In the genomic region with DNA sequence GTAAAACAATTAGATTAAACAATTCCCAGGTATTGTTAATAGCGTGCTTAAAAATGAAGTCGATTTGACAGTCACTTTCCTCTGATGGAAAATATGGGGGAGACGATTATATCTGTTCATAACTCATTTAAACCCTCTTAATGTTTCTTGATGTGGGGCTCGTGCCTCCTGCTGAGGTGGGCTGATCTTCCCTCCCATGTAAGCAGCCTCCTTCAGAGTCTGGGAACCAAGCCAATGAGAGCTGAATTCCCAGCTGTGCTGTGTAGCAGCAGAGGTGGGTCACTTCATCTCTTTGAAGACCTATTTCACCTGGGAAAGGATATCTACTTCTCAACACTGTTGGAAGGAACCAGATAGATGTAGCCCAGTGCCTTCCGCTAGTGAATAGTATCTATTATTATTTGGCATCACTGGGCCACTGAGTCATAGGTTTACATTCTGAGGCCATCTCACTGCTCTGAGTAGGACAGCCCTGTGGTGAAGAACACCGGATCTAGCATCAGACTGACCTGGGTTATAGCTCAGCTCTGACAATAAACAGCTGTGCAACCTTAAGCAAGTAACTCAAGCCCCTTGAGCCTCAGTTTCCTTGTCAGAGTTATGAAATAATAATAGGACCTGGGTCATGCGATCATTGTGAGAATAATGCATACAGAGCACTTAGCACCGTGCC, we compare ENCODE assay signal across 16 cellular contexts.
DNase-seq lines count a peak whose midpoint lies in the region; ATAC-seq and TF ChIP-seq lines count a peak whose summit lies in the region.
"Had no signal": no experiment of that assay in that cellular context is flagged by ENCODE, and none has a peak within 500 bp of the region (broad histone marks: within the 10 kb centered on the region; RNA-seq: fewer than 3 reads in every experiment).

No MANE protein-coding gene starts in this region.

- DNase-seq in AG10803 (ENCODE audit: low read depth) (peak; percentile 57), HCEC 1CT (peak; percentile 96), astrocyte of the hippocampus (ENCODE audit: low read depth, low spot score) (peak; percentile 34), foreskin fibroblast (peak; percentile 83 to 89), NCI-H2081 treated with DMSO at 0.1 percent for 48 hours (lab: John Stamatoyannopoulos, UW) (no peak)
- DNase-seq in activated T-cell treated with anti-CD3 and anti-CD28 coated beads, Interleukin-2, amount 50 U/mL, for 24 hours, result no peak
- DNase-seq: activated B cell treated with CpG ODN at 0.5 μM for 24 hours; activated T-cell treated with anti-CD3 and anti-CD28 coated beads, Interleukin-2, amount 50 U/mL, for 48 hours; central memory CD4-positive, alpha-beta T cell; heart left ventricle; NCI-H1417 treated with DMSO at 0.1 percent for 48 hours had no signal

- TF ChIP-seq CTCF in AG10803 (conservative IDR thresholded peaks at IDR 0.05; ENCODE audit: low read length) (no peak), foreskin fibroblast (IDR thresholded peaks at IDR 0.05; ENCODE audit: low read depth, low read length) (no peak)

- H3K4me3 Mint-ChIP-seq in activated T-cell treated with anti-CD3 and anti-CD28 coated beads, Interleukin-2, amount 50 U/mL, for 24 hours, result no peak overlapping the region
- H3K4me3 Mint-ChIP-seq: activated B cell treated with CpG ODN at 0.5 μM for 24 hours, GM23338 had no signal

- ATAC-seq in GM21786 (IDR thresholded peaks at IDR 0.05; ENCODE audit: unreplicated experiment) (no peak), GM18511 (IDR thresholded peaks at IDR 0.05; ENCODE audit: unreplicated experiment) (no peak)
- ATAC-seq: activated naive CD4-positive, alpha-beta T cell treated with anti-CD3 and anti-CD28 coated beads, Interleukin-2, amount 50 U/mL, for 72 hours; GM23338; heart left ventricle had no signal

- H3K9me3 Mint-ChIP-seq in activated T-cell treated with anti-CD3 and anti-CD28 coated beads, Interleukin-2, amount 50 U/mL, for 24 hours, result no peaks in the 10 kb centered on the region
- H3K9me3 Mint-ChIP-seq: activated B cell treated with CpG ODN at 0.5 μM for 24 hours; activated naive CD4-positive, alpha-beta T cell treated with anti-CD3 and anti-CD28 coated beads, Interleukin-2, amount 50 U/mL, for 72 hours had no signal

- no peaks in the 10 kb centered on the region for H3K36me3 Mint-ChIP-seq in activated T-cell treated with anti-CD3 and anti-CD28 coated beads, Interleukin-2, amount 50 U/mL, for 24 hours (ENCODE audit: low read depth)
- H3K36me3 Mint-ChIP-seq: activated naive CD4-positive, alpha-beta T cell treated with anti-CD3 and anti-CD28 coated beads, Interleukin-2, amount 50 U/mL, for 72 hours had no signal

- no peak overlapping the region for H3K4me3 ChIP-seq in AG10803 (ENCODE audit: low read length)
- H3K4me3 ChIP-seq in foreskin fibroblast (ENCODE audit: low read depth in 1 of 2, low read length in 2 of 2), result no peak overlapping the region
- H3K4me3 ChIP-seq: GM23338, heart left ventricle, SK-N-MC had no signal

- no peaks in the 10 kb centered on the region for H3K4me1 Mint-ChIP-seq in activated T-cell treated with anti-CD3 and anti-CD28 coated beads, Interleukin-2, amount 50 U/mL, for 24 hours (ENCODE audit: low read depth)
- H3K4me1 Mint-ChIP-seq: activated B cell treated with CpG ODN at 0.5 μM for 24 hours had no signal

- peaks cover 13% of the 10 kb centered on the region for H3K27me3 Mint-ChIP-seq in activated T-cell treated with anti-CD3 and anti-CD28 coated beads, Interleukin-2, amount 50 U/mL, for 24 hours

- no peak overlapping the region for H3K27ac Mint-ChIP-seq in activated T-cell treated with anti-CD3 and anti-CD28 coated beads, Interleukin-2, amount 50 U/mL, for 24 hours
- H3K27ac Mint-ChIP-seq: activated B cell treated with CpG ODN at 0.5 μM for 24 hours, GM23338 had no signal

Comparison
In these comparisons a context has a peak if more than half of its experiments do, and no peak if none do; other contexts are left out.
1. DNase-seq: peak in AG10803 (single experiment), HCEC 1CT (single experiment), astrocyte of the hippocampus (single experiment) and foreskin fibroblast (2 of 2); none in NCI-H2081 treated with DMSO at 0.1 percent for 48 hours (single experiment) and activated T-cell treated with anti-CD3 and anti-CD28 coated beads, Interleukin-2, amount 50 U/mL, for 24 hours (single experiment).